In the genomic region with DNA sequence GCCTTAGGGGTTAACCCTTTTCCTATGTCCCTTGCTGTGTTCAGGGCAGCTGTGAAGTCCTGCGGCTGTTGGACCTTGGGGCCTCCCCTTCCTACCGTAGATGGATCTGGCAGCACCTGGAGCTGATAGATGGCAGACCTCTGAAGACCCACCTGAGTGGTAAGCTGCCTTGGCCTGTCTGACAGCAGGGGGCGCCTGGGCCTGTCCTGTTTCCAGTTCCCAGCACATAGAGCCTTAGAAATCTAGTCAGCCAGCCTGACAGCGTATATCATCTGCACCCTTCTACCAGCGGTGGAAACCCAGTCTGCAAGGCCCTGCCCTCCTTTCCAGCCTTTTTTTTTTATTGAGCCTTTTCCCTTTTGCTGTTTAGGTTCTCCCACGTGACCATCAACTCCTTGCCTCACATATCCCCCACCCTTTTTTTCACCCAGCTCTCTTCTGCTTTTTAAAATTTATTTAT, we compare ENCODE assay signal across 8 cellular contexts. TPM values are rescaled to one million over a fixed set of nuclear protein-coding genes. Genes with fewer than 3 reads are reported as not detected.
A peak's percentile ranks its signal among the peaks of the same experiment; 100 is the strongest.
DNase-seq lines count a peak whose midpoint lies in the region; ATAC-seq and TF ChIP-seq lines count a peak whose summit lies in the region.

No MANE protein-coding gene starts in this region.

- POLR2A ChIA-PET in Caco-2 (lab: Charles Lee): interaction anchor here (0.5 to 0.6 kb wide), 3 partner anchors 28 to 426 kb away, joined by 3 to 6 read pairs (median 4); no protein-coding TSS in a partner anchor

- H3K4me3 ChIP-seq in Caco-2 (ENCODE audit: low read depth, low read length): no peak overlapping the region
- no peak overlapping the region for H3K4me3 ChIP-seq in KMS-11 (IDR thresholded peaks at IDR 0.05; ENCODE audit: insufficient read depth, low read depth, low read length)
- no peak overlapping the region for H3K4me3 ChIP-seq in OCI-LY1 (ENCODE audit: low read depth, low read length, poor library complexity, severe bottlenecking)
- no peak overlapping the region for H3K4me3 ChIP-seq in epithelial cell of esophagus (ENCODE audit: low read length)

- 0 out of 2 replicates have a peak, but pooled peaks cover 3% of the 10 kb centered on the region for H3K9me3 ChIP-seq in Caco-2
- H3K9me3 ChIP-seq in OCI-LY1 (ENCODE audit: low read length): no peaks in the 10 kb centered on the region

- ATAC-seq in HG02973 (IDR thresholded peaks at IDR 0.05; ENCODE audit: unreplicated experiment): no peak

- no peak overlapping the region for H3K27ac Mint-ChIP-seq in Caco-2 (ENCODE audit: unreplicated experiment)

- H3K36me3 ChIP-seq in Caco-2 (ENCODE audit: control insufficient read depth, insufficient read depth, low read length): no peaks in the 10 kb centered on the region
- no peaks in the 10 kb centered on the region for H3K36me3 ChIP-seq in KMS-11 (ENCODE audit: insufficient read depth)
- H3K36me3 ChIP-seq in OCI-LY1 (ENCODE audit: insufficient read depth, low read length): no peaks in the 10 kb centered on the region

- no peak overlapping the region for H3K27ac ChIP-seq in KMS-11
- no peak overlapping the region for H3K27ac ChIP-seq in OCI-LY1 (ENCODE audit: low read depth, low read length, poor library complexity, severe bottlenecking)

- H3K27me3 Mint-ChIP-seq in Caco-2 (ENCODE audit: insufficient read depth, unreplicated experiment): no peaks in the 10 kb centered on the region

- H2AFZ ChIP-seq in KMS-11 (ENCODE audit: low read depth) (no peak overlapping the region), OCI-LY1 (ENCODE audit: low read length) (no peak overlapping the region)

- no peaks in the 10 kb centered on the region for H3K9me3 Mint-ChIP-seq in Caco-2 (ENCODE audit: unreplicated experiment)

- H3K79me2 ChIP-seq in KMS-11 (ENCODE audit: insufficient read depth, low read depth) (no peaks in the 10 kb centered on the region), OCI-LY1 (ENCODE audit: insufficient read depth, low read length) (no peaks in the 10 kb centered on the region)

- no peak overlapping the region for H3K4me3 Mint-ChIP-seq in Caco-2 (ENCODE audit: unreplicated experiment)

- no peaks in the 10 kb centered on the region for H3K4me1 Mint-ChIP-seq in Caco-2 (ENCODE audit: low read depth, unreplicated experiment)

- H3K4me2 ChIP-seq in KMS-11: no peak overlapping the region
- no peak overlapping the region for H3K4me2 ChIP-seq in OCI-LY1 (ENCODE audit: low read length)

- H3K9me2 ChIP-seq in OCI-LY1 (ENCODE audit: low read depth, low read length): no peaks in the 10 kb centered on the region

- H3K36me3 Mint-ChIP-seq in Caco-2 (ENCODE audit: insufficient read depth, unreplicated experiment): no peaks in the 10 kb centered on the region

- DNase-seq in Caco-2 (peak; percentile 97 to 98), epithelial cell of esophagus (ENCODE audit: low read depth) (peak; percentile 88), middle frontal gyrus (ENCODE audit: extremely low spot score, low spot score) (peak; percentile 58)
- DNase-seq in activated CD8-positive, alpha-beta memory T cell treated with anti-CD3 and anti-CD28 coated beads, Interleukin-2, amount 50 U/mL, for 4 hours: peak; percentile 85
- DNase-seq in stimulated activated CD8-positive, alpha-beta memory T cell treated with anti-CD3 and anti-CD28 coated beads, Interleukin-4, amount 100 ng/mL, for 1 hour (ENCODE audit: low read depth in 2 of 2, low spot score in 1 of 2): peak; percentile 67 to 74

- TF ChIP-seq CTCF in Caco-2 (IDR thresholded peaks at IDR 0.05; ENCODE audit: insufficient read depth in 1 of 2, low read depth in 1 of 2, low read length in 1 of 2, severe bottlenecking in 1 of 2, unreplicated experiment in 1 of 2) (peak; percentile 100), KMS-11 (conservative IDR thresholded peaks at IDR 0.05; ENCODE audit: low read depth, low read length) (peak; percentile 97), OCI-LY1 (IDR thresholded peaks at IDR 0.05; ENCODE audit: low read length) (peak; percentile 90), epithelial cell of esophagus (IDR thresholded peaks at IDR 0.05; ENCODE audit: insufficient read depth, low read depth, low read length, missing control alignments) (peak; percentile 97)

- BruUV-seq in Caco-2 (replicated peaks; lab: Mats Ljungman, UMichigan): no TSS peak

- CTCF ChIA-PET in Caco-2 (lab: Charles Lee): interaction anchor here (0.6 to 10.4 kb wide), 34 partner anchors 9 to 444 kb away, joined by 3 to 785 read pairs (median 5); partner anchors contain the start of gene SCAND1

- 0 out of 2 replicates have a peak, but pooled peaks cover 3% of the 10 kb centered on the region for H3K4me1 ChIP-seq in Caco-2
- peaks cover 33% of the 10 kb centered on the region for H3K4me1 ChIP-seq in KMS-11 (ENCODE audit: low read depth, poor library complexity, severe bottlenecking)
- no peaks in the 10 kb centered on the region for H3K4me1 ChIP-seq in OCI-LY1 (ENCODE audit: insufficient read depth, low read length, severe bottlenecking)

- H4K20me1 ChIP-seq in KMS-11 (ENCODE audit: insufficient read depth) (no peaks in the 10 kb centered on the region), OCI-LY1 (ENCODE audit: insufficient read depth, low read length) (no peaks in the 10 kb centered on the region)

- intact Hi-C loops in Caco-2 (cut with micrococcal nuclease; ENCODE audit: unreplicated experiment): loop anchor here (1.0 to 5.0 kb wide), 6 partner anchors 23 to 442 kb away; no protein-coding TSS in a partner anchor

- H3K27me3 ChIP-seq in Caco-2 (replicated peaks; ENCODE audit: control insufficient read depth, insufficient read depth, low read length) (no peaks in the 10 kb centered on the region), KMS-11 (ENCODE audit: insufficient read depth, low read depth) (no peaks in the 10 kb centered on the region), OCI-LY1 (ENCODE audit: insufficient read depth, low read length) (no peaks in the 10 kb centered on the region)

- no peaks in the 10 kb centered on the region for H3F3A ChIP-seq in OCI-LY1 (ENCODE audit: insufficient read depth, low read length)

- H3K9ac ChIP-seq in KMS-11 (no peak overlapping the region), OCI-LY1 (ENCODE audit: low read length) (no peak overlapping the region)

RNA-seq across cellular contexts. Expression of gene CNBD2, which starts 26.6 kb away (rescaled TPM):
- total RNA-seq in Caco-2 (2022): 7.9 and 9.1 TPM in 2 replicates

RNA-seq across cellular contexts. Expression of gene SCAND1, which starts 40.7 kb away (rescaled TPM):
- 125 and 129 TPM in 2 replicates for total RNA-seq in Caco-2 (2022)
